8 cellular contexts compared by ENCODE assay signal in the genomic region with DNA sequence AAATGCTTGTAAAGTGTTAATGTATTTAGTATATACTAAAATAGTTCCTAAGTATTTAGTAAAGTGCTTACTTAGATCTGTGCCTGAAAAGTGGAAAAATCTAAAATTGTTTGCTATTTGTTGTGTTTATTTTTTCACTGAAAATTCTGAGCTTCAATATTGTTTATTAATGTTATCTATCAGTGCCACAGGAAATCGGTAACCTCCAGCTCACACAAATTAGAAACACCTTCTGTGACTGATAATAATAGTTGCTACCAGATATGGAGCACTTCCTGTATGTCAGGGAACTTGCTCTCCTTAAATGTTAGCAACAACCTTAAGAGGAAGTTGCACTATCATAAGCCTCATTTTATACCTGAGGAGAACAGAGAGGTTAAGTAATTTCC. TPM values are rescaled to one million over a fixed set of nuclear protein-coding genes. Genes with fewer than 3 reads are reported as not detected.
DNase-seq lines count a peak whose midpoint lies in the region; ATAC-seq and TF ChIP-seq lines count a peak whose summit lies in the region.

No MANE protein-coding gene starts in this region.

- no peaks in the 10 kb centered on the region for H3K27me3 ChIP-seq in subcutaneous abdominal adipose tissue (ENCODE audit: control insufficient read depth in 5 of 5, insufficient read depth in 4 of 5, low read length in 5 of 5)

- H3K4me3 Mint-ChIP-seq in activated CD8-positive, alpha-beta T cell treated with anti-CD3 and anti-CD28 coated beads for 36 hours: peak overlapping the region; percentile 93

- H3K27me3 Mint-ChIP-seq in activated CD8-positive, alpha-beta T cell treated with anti-CD3 and anti-CD28 coated beads for 36 hours: no peaks in the 10 kb centered on the region

- peak overlapping the region; percentile 93 to 99 (median 96) for H3K9ac ChIP-seq in subcutaneous abdominal adipose tissue (ENCODE audit: low read length in 5 of 5)

- no peak for TF ChIP-seq CTCF in 22Rv1 (IDR thresholded peaks at IDR 0.05)
- TF ChIP-seq CTCF in activated CD8-positive, alpha-beta T cell treated with anti-CD3 and anti-CD28 coated beads for 36 hours (IDR thresholded peaks at IDR 0.05): no peak

- peak overlapping the region; percentile 100 for H3K27ac Mint-ChIP-seq in activated CD8-positive, alpha-beta T cell treated with anti-CD3 and anti-CD28 coated beads for 36 hours

- no peaks in the 10 kb centered on the region for H3K9me3 ChIP-seq in subcutaneous abdominal adipose tissue (ENCODE audit: control insufficient read depth in 5 of 5, low read length in 5 of 5)

- H3K27ac ChIP-seq in 22Rv1 (peak overlapping the region; percentile 95), subcutaneous abdominal adipose tissue (ENCODE audit: low read depth, low read length) (peak overlapping the region; percentile 99)

- POLR2A ChIA-PET in activated CD8-positive, alpha-beta T cell treated with anti-CD3 and anti-CD28 coated beads for 36 hours (lab: Charles Lee): interaction anchor here (0.6 to 4.2 kb wide), 14 partner anchors 11 to 339 kb away, joined by 3 to 16 read pairs (median 5); a partner anchor contains a TSS

- peaks cover 25% of the 10 kb centered on the region for H3K4me1 Mint-ChIP-seq in activated CD8-positive, alpha-beta T cell treated with anti-CD3 and anti-CD28 coated beads for 36 hours (ENCODE audit: low read depth)

- no peaks in the 10 kb centered on the region for H3K9me3 Mint-ChIP-seq in activated CD8-positive, alpha-beta T cell treated with anti-CD3 and anti-CD28 coated beads for 36 hours

- H3K36me3 Mint-ChIP-seq in activated CD8-positive, alpha-beta T cell treated with anti-CD3 and anti-CD28 coated beads for 36 hours (ENCODE audit: low read depth): peaks cover 8% of the 10 kb centered on the region

- peak; percentile 51 for ATAC-seq in GM19351 (IDR thresholded peaks at IDR 0.05; ENCODE audit: unreplicated experiment)
- peak; percentile 53 for ATAC-seq in HG03378 (IDR thresholded peaks at IDR 0.05; ENCODE audit: unreplicated experiment)
- ATAC-seq in activated CD8-positive, alpha-beta T cell treated with anti-CD3 and anti-CD28 coated beads for 36 hours: no peak

- CTCF ChIA-PET in activated CD8-positive, alpha-beta T cell treated with anti-CD3 and anti-CD28 coated beads for 36 hours (lab: Charles Lee): interaction anchor here (0.6 to 6.2 kb wide), 19 partner anchors 10 to 314 kb away, joined by 3 to 187 read pairs (median 5); a partner anchor contains a TSS

- intact Hi-C loops in activated CD8-positive, alpha-beta T cell treated with anti-CD3 and anti-CD28 coated beads for 36 hours (cut with micrococcal nuclease): loop anchor here (5.0 kb wide), 1 partner anchor 46 kb away; a partner anchor contains a TSS

- peaks cover 0 to 25% (median 20%) of the 10 kb centered on the region in 5 donors for H3K36me3 ChIP-seq in subcutaneous abdominal adipose tissue (ENCODE audit: control insufficient read depth in 5 of 5, insufficient read depth in 5 of 5, low read length in 5 of 5)

- H3K4me3 ChIP-seq in iPS-11a (ENCODE audit: low read depth, low read length): peak overlapping the region; percentile 84
- peak overlapping the region; percentile 79 to 88 (median 86) for H3K4me3 ChIP-seq in subcutaneous abdominal adipose tissue (ENCODE audit: low read depth in 1 of 5, low read length in 5 of 5)

- DNase-seq in activated CD8-positive, alpha-beta T cell treated with anti-CD3 and anti-CD28 coated beads for 36 hours: no peak
- DNase-seq in NCI-H526 (lab: John Stamatoyannopoulos, UW): no peak
- DNase-seq in stimulated activated CD8-positive, alpha-beta memory T cell treated with anti-CD3 and anti-CD28 coated beads, Interleukin-4, amount 100 ng/mL, for 48 hours: no peak

- peaks cover 1 to 18% (median 15%) of the 10 kb centered on the region in 5 donors for H3K4me1 ChIP-seq in subcutaneous abdominal adipose tissue (ENCODE audit: control insufficient read depth in 5 of 5, insufficient read depth in 5 of 5, low read length in 5 of 5)

RNA-seq across cellular contexts. Expression of a gene that starts 0.7 kb away (rescaled TPM):
- 10 to 100 TPM; 18.7 to 21.0 TPM for total RNA-seq in activated CD8-positive, alpha-beta T cell treated with anti-CD3 and anti-CD28 coated beads for 36 hours

RNA-seq across cellular contexts. Expression of a gene that starts 12.2 kb away (rescaled TPM):
- under 1 TPM; 0.20 to 0.27 TPM for total RNA-seq in activated CD8-positive, alpha-beta T cell treated with anti-CD3 and anti-CD28 coated beads for 36 hours

RNA-seq across cellular contexts. Expression of a gene that starts 34.4 kb away (rescaled TPM):
- total RNA-seq in activated CD8-positive, alpha-beta T cell treated with anti-CD3 and anti-CD28 coated beads for 36 hours: 1 to 10 TPM; 1.9 to 3.1 TPM

RNA-seq across cellular contexts. Expression of a gene that starts 41.1 kb away (rescaled TPM):
- 100 to 1,000 TPM; 122 to 126 TPM for total RNA-seq in activated CD8-positive, alpha-beta T cell treated with anti-CD3 and anti-CD28 coated beads for 36 hours

RNA-seq across cellular contexts. Expression of a gene that starts 48.1 kb away (rescaled TPM):
- total RNA-seq in activated CD8-positive, alpha-beta T cell treated with anti-CD3 and anti-CD28 coated beads for 36 hours: 10 to 100 TPM; 46.9 to 55.2 TPM
